ENCODE assay signal across 1 cellular context in genomic region chr3:142961539-142961938, GRCh38.
TF ChIP-seq lines count a peak whose summit lies in the region.

No MANE protein-coding gene starts in this region.

TF ChIP-seq in K562, 482 proteins besides CTCF, POLR2A, EP300 and RAD21:
- TF ChIP-seq ZFP1 (CRISPR knock-in tag; IDR thresholded peaks at IDR 0.05) (no peak), MIER1 (IDR thresholded peaks at IDR 0.05; ENCODE audit: low read depth) (no peak), ZNF24 (IDR thresholded peaks at IDR 0.05) (no peak), L3MBTL2 (IDR thresholded peaks at IDR 0.05) (no peak), ZNF12 (CRISPR knock-in tag; IDR thresholded peaks at IDR 0.05) (no peak), FOSL1 (tag; conservative IDR thresholded peaks at IDR 0.05) (no peak), ZFP36 (IDR thresholded peaks at IDR 0.05; ENCODE audit: low read depth, low read length, partially characterized antibody) (no peak), ERF (CRISPR knock-in tag; IDR thresholded peaks at IDR 0.05) (no peak), ADNP (tag; IDR thresholded peaks at IDR 0.05) (no peak), ZEB2 (IDR thresholded peaks at IDR 0.05) (no peak), SPI1 (IDR thresholded peaks at IDR 0.05; ENCODE audit: borderline replicate concordance, low read depth, low read length) (no peak), TAF1 (IDR thresholded peaks at IDR 0.05; ENCODE audit: control insufficient read depth, extremely low read depth, insufficient read depth, low read length, severe bottlenecking) (no peak), ATF2 (CRISPR knock-in tag; IDR thresholded peaks at IDR 0.05) (no peak), RBM15 (IDR thresholded peaks at IDR 0.05; ENCODE audit: insufficient read depth, low read length) (no peak), ZNF79 (CRISPR knock-in tag; IDR thresholded peaks at IDR 0.05; ENCODE audit: low read depth) (no peak), ZNF408 (CRISPR knock-in tag; IDR thresholded peaks at IDR 0.05; ENCODE audit: low read depth) (no peak), MGA (IDR thresholded peaks at IDR 0.05) (no peak), MNT (conservative IDR thresholded peaks at IDR 0.05) (no peak), ZBTB33 (CRISPR knock-in tag; IDR thresholded peaks at IDR 0.05) (no peak), NFRKB (IDR thresholded peaks at IDR 0.05; ENCODE audit: low read depth) (no peak)
